12 cellular contexts compared by ENCODE assay signal in the genomic region with DNA sequence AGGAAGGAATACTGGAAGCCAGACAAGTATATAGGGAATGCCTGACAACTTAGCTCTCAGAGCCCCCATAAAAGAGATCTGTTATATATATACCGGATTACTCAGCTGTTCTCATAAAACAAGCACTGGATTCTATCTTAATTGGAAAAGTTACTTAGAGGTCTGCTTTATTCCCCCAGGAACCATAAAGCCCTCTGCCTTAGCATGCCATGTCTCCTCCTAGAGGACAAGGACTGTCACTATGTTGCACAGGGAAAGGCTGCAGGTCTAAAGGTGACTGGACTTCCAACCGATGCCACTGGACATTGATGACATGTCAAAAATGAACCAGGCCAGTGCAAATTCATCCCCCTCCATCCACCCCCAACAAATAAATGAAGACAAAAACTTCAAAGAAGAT. TPM values are rescaled to one million over a fixed set of nuclear protein-coding genes. Genes with fewer than 3 reads are reported as not detected.
DNase-seq lines count a peak whose midpoint lies in the region; ATAC-seq, FAIRE-seq and TF ChIP-seq lines count a peak whose summit lies in the region.
"Had no signal": no experiment of that assay in that cellular context is flagged by ENCODE, and none has a peak within 500 bp of the region (broad histone marks: within the 10 kb centered on the region; RNA-seq: fewer than 3 reads in every experiment).

No MANE protein-coding gene starts in this region.

- H3K27me3 Mint-ChIP-seq in activated T-helper 2 cell treated with anti-CD3 and anti-CD28 coated beads, Interferon-gamma antibody, Interleukin-2, Interleukin-4, amounts not matched to agents 10 μg/mL and 5 μg/mL and 100 μg/mL, durations not matched to agents 14 hours and 24 hours and 36 hours (ENCODE audit: low read depth): no peaks in the 10 kb centered on the region
- H3K27me3 Mint-ChIP-seq in stimulated activated memory B cell treated with anti-CD40 and anti-IgM and Interleukin-4, amounts not matched to agents 10 μg/mL and 1 μg/mL and 100 μg/mL, for 72 hours: no peaks in the 10 kb centered on the region
- H3K27me3 Mint-ChIP-seq: activated naive CD8-positive, alpha-beta T cell treated with anti-CD3 and anti-CD28 coated beads for 36 hours; CD4-positive, alpha-beta T cell had no signal

- H3K4me3 Mint-ChIP-seq in activated T-helper 2 cell treated with anti-CD3 and anti-CD28 coated beads, Interferon-gamma antibody, Interleukin-2, Interleukin-4, amounts not matched to agents 10 μg/mL and 5 μg/mL and 100 μg/mL, durations not matched to agents 14 hours and 24 hours and 36 hours (ENCODE audit: low read depth): no peak overlapping the region
- no peak overlapping the region for H3K4me3 Mint-ChIP-seq in stimulated activated memory B cell treated with anti-CD40 and anti-IgM and Interleukin-4, amounts not matched to agents 10 μg/mL and 1 μg/mL and 100 μg/mL, for 72 hours
- H3K4me3 Mint-ChIP-seq: activated naive CD8-positive, alpha-beta T cell treated with anti-CD3 and anti-CD28 coated beads for 36 hours; CD4-positive, alpha-beta T cell had no signal

- H3K4me1 ChIP-seq in A549 (peaks cover 31% of the 10 kb centered on the region), pancreas (peaks cover 0 to 4% (median 4%) of the 10 kb centered on the region in 3 donors)

- no peak for DNase-seq in A549 (ENCODE audit: low read depth in 1 of 2, low spot score in 1 of 2)
- no peak for DNase-seq in GM06990 (ENCODE audit: extremely low read depth, insufficient read length)
- peak; percentile 73 for DNase-seq in NCI-H69 (lab: John Stamatoyannopoulos, UW)
- no peak for DNase-seq in fibroblast of pulmonary artery (ENCODE audit: low read depth)
- no peak for DNase-seq in pancreas
- no peak for DNase-seq in activated T-cell treated with anti-CD3 and anti-CD28 coated beads for 4 hours
- no peak for DNase-seq in activated T-helper 2 cell treated with anti-CD3 and anti-CD28 coated beads, Interferon-gamma antibody, Interleukin-2, Interleukin-4, amounts not matched to agents 10 μg/mL and 5 μg/mL and 100 μg/mL, durations not matched to agents 14 hours and 24 hours and 36 hours (ENCODE audit: low spot score)
- DNase-seq: activated naive CD8-positive, alpha-beta T cell treated with anti-CD3 and anti-CD28 coated beads for 36 hours; CD4-positive, alpha-beta T cell; NCI-H1105 treated with DMSO at 0.1 percent for 48 hours had no signal

- TF ChIP-seq POLR2A in A549 (IDR thresholded peaks at IDR 0.05; ENCODE audit: low read length): no peak

- no peak for TF ChIP-seq EP300 in A549 (IDR thresholded peaks at IDR 0.05)

- intact Hi-C loops in pancreas (cut with DNase I): no loop called here
- intact Hi-C loops in activated T-helper 2 cell treated with anti-CD3 and anti-CD28 coated beads, Interferon-gamma antibody, Interleukin-2, Interleukin-4, amounts not matched to agents 10 μg/mL and 5 μg/mL and 100 μg/mL, durations not matched to agents 14 hours and 24 hours and 36 hours (cut with micrococcal nuclease): loop anchor here (5.0 kb wide), 1 partner anchor 394 kb away; the partner anchor contains the start of gene DUSP22

- H3K27ac ChIP-seq in A549: no peak overlapping the region
- H3K27ac ChIP-seq in pancreas: no peak overlapping the region
- H3K27ac ChIP-seq: RWPE1 had no signal

- H3K36me3 Mint-ChIP-seq in activated T-helper 2 cell treated with anti-CD3 and anti-CD28 coated beads, Interferon-gamma antibody, Interleukin-2, Interleukin-4, amounts not matched to agents 10 μg/mL and 5 μg/mL and 100 μg/mL, durations not matched to agents 14 hours and 24 hours and 36 hours (ENCODE audit: low read depth): peaks cover 21% of the 10 kb centered on the region
- peaks cover 10% of the 10 kb centered on the region for H3K36me3 Mint-ChIP-seq in stimulated activated memory B cell treated with anti-CD40 and anti-IgM and Interleukin-4, amounts not matched to agents 10 μg/mL and 1 μg/mL and 100 μg/mL, for 72 hours

- FAIRE-seq in A549 (lab: Jason Lieb, UNC) (no peak), pancreas (lab: Jason Lieb, UNC) (no peak)

- TF ChIP-seq RAD21 in A549 (conservative IDR thresholded peaks at IDR 0.05 in 1 of 2, IDR thresholded peaks at IDR 0.05 in 1 of 2): peak in 1 of 2 experiments; percentile 25; a peak in 1 of 5 replicates

- no peaks in the 10 kb centered on the region for H3K9me3 Mint-ChIP-seq in activated T-helper 2 cell treated with anti-CD3 and anti-CD28 coated beads, Interferon-gamma antibody, Interleukin-2, Interleukin-4, amounts not matched to agents 10 μg/mL and 5 μg/mL and 100 μg/mL, durations not matched to agents 14 hours and 24 hours and 36 hours
- no peaks in the 10 kb centered on the region for H3K9me3 Mint-ChIP-seq in stimulated activated memory B cell treated with anti-CD40 and anti-IgM and Interleukin-4, amounts not matched to agents 10 μg/mL and 1 μg/mL and 100 μg/mL, for 72 hours
- H3K9me3 Mint-ChIP-seq: activated naive CD8-positive, alpha-beta T cell treated with anti-CD3 and anti-CD28 coated beads for 36 hours; CD4-positive, alpha-beta T cell had no signal

- POLR2A ChIA-PET in A549 (lab: Yijun Ruan, JAX): no interaction called here

- H3K27ac Mint-ChIP-seq in activated T-helper 2 cell treated with anti-CD3 and anti-CD28 coated beads, Interferon-gamma antibody, Interleukin-2, Interleukin-4, amounts not matched to agents 10 μg/mL and 5 μg/mL and 100 μg/mL, durations not matched to agents 14 hours and 24 hours and 36 hours: no peak overlapping the region
- no peak overlapping the region for H3K27ac Mint-ChIP-seq in stimulated activated memory B cell treated with anti-CD40 and anti-IgM and Interleukin-4, amounts not matched to agents 10 μg/mL and 1 μg/mL and 100 μg/mL, for 72 hours
- H3K27ac Mint-ChIP-seq: activated naive CD8-positive, alpha-beta T cell treated with anti-CD3 and anti-CD28 coated beads for 36 hours; CD4-positive, alpha-beta T cell had no signal

- ATAC-seq in A549 (peak; percentile 47 to 65; a peak in 2 of 6 replicates), pancreas (no peak)
- no peak for ATAC-seq in stimulated activated memory B cell treated with anti-CD40 and anti-IgM and Interleukin-4, amounts not matched to agents 10 μg/mL and 1 μg/mL and 100 μg/mL, for 72 hours

- H3K4me3 ChIP-seq in A549 (no peak overlapping the region), GM06990 (replicated peaks; ENCODE audit: low read depth, low read length) (no peak overlapping the region), fibroblast of pulmonary artery (replicated peaks; ENCODE audit: low read depth, low read length) (no peak overlapping the region), pancreas (no peak overlapping the region)

- TF ChIP-seq CTCF in A549 (IDR thresholded peaks at IDR 0.05): no peak
- peak; percentile 19 for TF ChIP-seq CTCF in GM06990 (IDR thresholded peaks at IDR 0.05; ENCODE audit: insufficient read depth, low read length, poor library complexity, severe bottlenecking)
- TF ChIP-seq CTCF in fibroblast of pulmonary artery (IDR thresholded peaks at IDR 0.05; ENCODE audit: low read length, missing control alignments): peak; percentile 31
- no peak for TF ChIP-seq CTCF in pancreas (IDR thresholded peaks at IDR 0.05)

- peaks cover 7% of the 10 kb centered on the region for H3K36me3 ChIP-seq in GM06990 (ENCODE audit: control insufficient read depth, insufficient read depth, low read length)
- no peaks in the 10 kb centered on the region for H3K36me3 ChIP-seq in pancreas

- H3K9me3 ChIP-seq in A549 (no peaks in the 10 kb centered on the region), pancreas (no peaks in the 10 kb centered on the region)

- H3K4me1 Mint-ChIP-seq in activated T-helper 2 cell treated with anti-CD3 and anti-CD28 coated beads, Interferon-gamma antibody, Interleukin-2, Interleukin-4, amounts not matched to agents 10 μg/mL and 5 μg/mL and 100 μg/mL, durations not matched to agents 14 hours and 24 hours and 36 hours (ENCODE audit: low read depth): peaks cover 39% of the 10 kb centered on the region
- peaks cover 56% of the 10 kb centered on the region for H3K4me1 Mint-ChIP-seq in stimulated activated memory B cell treated with anti-CD40 and anti-IgM and Interleukin-4, amounts not matched to agents 10 μg/mL and 1 μg/mL and 100 μg/mL, for 72 hours

- CTCF ChIA-PET in A549 (lab: Yijun Ruan, JAX): no interaction called here

- 75% methylated on average over 2 of the region's 2 CpGs for WGBS in A549 (ENCODE audit: missing lambda C conversion rate)
- WGBS in pancreas, 2 donors: 81 to 85% methylated on average over 2 of the region's 2 CpGs

- H3K27me3 ChIP-seq in GM06990 (replicated peaks; ENCODE audit: control insufficient read depth, insufficient read depth, low read length) (no peaks in the 10 kb centered on the region), pancreas (no peaks in the 10 kb centered on the region)

- H3K4me2 ChIP-seq in A549: no peak overlapping the region

TF ChIP-seq in A549, 52 proteins besides CTCF, POLR2A, EP300 and RAD21 (continues in another document):
- no peak for TF ChIP-seq FOSB (CRISPR knock-in tag; IDR thresholded peaks at IDR 0.05)
- no peak for TF ChIP-seq FOSL2 (IDR thresholded peaks at IDR 0.05)
- no peak for TF ChIP-seq FOSL2 (CRISPR knock-in tag; IDR thresholded peaks at IDR 0.05)
- no peak for TF ChIP-seq CHD4 (IDR thresholded peaks at IDR 0.05; ENCODE audit: borderline replicate concordance)
- no peak for TF ChIP-seq CEBPB (IDR thresholded peaks at IDR 0.05)
- TF ChIP-seq JUNB (IDR thresholded peaks at IDR 0.05): no peak
- TF ChIP-seq POLR2AphosphoS2 (conservative IDR thresholded peaks at IDR 0.05; ENCODE audit: low read length): no peak

RNA-seq across cellular contexts. Expression of gene EXOC2, which starts 6.4 kb away (rescaled TPM):
- polyA plus RNA-seq in A549 (2011; rRNA removed) (22.0 and 22.9 TPM in 2 replicates), A549 (2017; fragmentation: RNase III; extraction: RNeasy Plus Mini Kit Qiagen cat#74134 plus additional on column Dnase treatment) (13.1 to 13.6 TPM (median 13.3 TPM) in 3 replicates), pancreas (1 to 10 TPM; 2.5 to 6.7 TPM)
- 8.6 and 8.8 TPM in 2 replicates for polyA plus RNA-seq in A549 (2012; cell fraction: cytosol; rRNA removed)
- polyA plus RNA-seq in A549 (2012; cell fraction: nucleus; rRNA removed): 8.6 and 8.7 TPM in 2 replicates
- 25.6 and 32.6 TPM in 2 replicates for polyA minus RNA-seq in A549 (2011; rRNA and poly(A)+ RNA removed)
- 10 to 100 TPM in 1 of 6 donors, 1 to 10 TPM in 5; 5.8 to 10.3 (median 6.4) TPM for total RNA-seq in pancreas
- total RNA-seq in activated T-helper 2 cell treated with anti-CD3 and anti-CD28 coated beads, Interferon-gamma antibody, Interleukin-2, Interleukin-4, amounts not matched to agents 10 μg/mL and 5 μg/mL and 100 μg/mL, durations not matched to agents 14 hours and 24 hours and 36 hours: 53.3 and 53.9 TPM in 2 replicates

RNA-seq across cellular contexts. Expression of gene HUS1B, which starts 29.6 kb away (rescaled TPM):
- 0.17 TPM in 1 of 2 replicates, not detected in the other for polyA plus RNA-seq in A549 (2011; rRNA removed)
- 0.71 and 0.85 TPM in 2 replicates for polyA plus RNA-seq in A549 (2012; cell fraction: cytosol; rRNA removed)
- polyA plus RNA-seq in A549 (2012; cell fraction: nucleus; rRNA removed): 0.82 and 1.6 TPM in 2 replicates
- polyA plus RNA-seq in A549 (2017; fragmentation: RNase III; extraction: RNeasy Plus Mini Kit Qiagen cat#74134 plus additional on column Dnase treatment): 0.09 to 0.25 TPM (median 0.16 TPM) in 3 replicates
- 0.54 TPM in 1 of 2 replicates, not detected in the other for polyA minus RNA-seq in A549 (2011; rRNA and poly(A)+ RNA removed)
- under 1 TPM in 4 of 6 donors, not detected in 2; 0.32 to 0.81 (median 0.49) TPM for total RNA-seq in pancreas
- polyA plus RNA-seq in pancreas: under 1 TPM; 0.12 to 0.30 TPM
- total RNA-seq in activated T-helper 2 cell treated with anti-CD3 and anti-CD28 coated beads, Interferon-gamma antibody, Interleukin-2, Interleukin-4, amounts not matched to agents 10 μg/mL and 5 μg/mL and 100 μg/mL, durations not matched to agents 14 hours and 24 hours and 36 hours: 1.6 and 1.8 TPM in 2 replicates

Comparison
In these comparisons a context has a peak if more than half of its experiments do, and no peak if none do; other contexts are left out.
1. ATAC-seq: peak in A549 (2 of 2); none in pancreas (0 of 4) and stimulated activated memory B cell treated with anti-CD40 and anti-IgM and Interleukin-4, amounts not matched to agents 10 μg/mL and 1 μg/mL and 100 μg/mL, for 72 hours (single experiment).
2. CTCF ChIP-seq: peak in GM06990 (single experiment) and fibroblast of pulmonary artery (single experiment); none in A549 (single experiment) and pancreas (0 of 4).